17 cellular contexts compared by ENCODE assay signal in genomic region chr6:112663705-112664104, GRCh38.
DNase-seq lines count a peak whose midpoint lies in the region; ATAC-seq, FAIRE-seq and TF ChIP-seq lines count a peak whose summit lies in the region.
"Had no signal": no experiment of that assay in that cellular context is flagged by ENCODE, and none has a peak within 500 bp of the region (broad histone marks: within the 10 kb centered on the region; RNA-seq: fewer than 3 reads in every experiment).

No MANE protein-coding gene starts in this region.

- H3K36me3 ChIP-seq in HepG2 (replicated peaks in 1 of 2; ENCODE audit: control insufficient read depth in 1 of 2, insufficient read depth in 2 of 2, low read length in 2 of 2) = no peaks in the 10 kb centered on the region
- H3K36me3 ChIP-seq in right lobe of liver = no peaks in the 10 kb centered on the region
- no peaks in the 10 kb centered on the region for H3K36me3 ChIP-seq in keratinocyte (ENCODE audit: control insufficient read depth in 2 of 2, extremely low read depth in 1 of 2, insufficient read depth in 2 of 2, low read length in 2 of 2)

- no peaks in the 10 kb centered on the region for H3K9me1 ChIP-seq in keratinocyte (ENCODE audit: control insufficient read depth, extremely low read depth, insufficient read depth, low read length)

- peaks cover 4% of the 10 kb centered on the region for H3K9me3 Mint-ChIP-seq in mesothelial cell of epicardium
- H3K9me3 Mint-ChIP-seq: IgD-negative memory B cell had no signal

- CTCF ChIA-PET in HepG2 (lab: Yijun Ruan, JAX; ENCODE audit: low intra/inter-chr PET ratio, low total read pairs) = no interaction called here

- H2AFZ ChIP-seq in HepG2 (ENCODE audit: low read length) (no peak overlapping the region), keratinocyte (ENCODE audit: control insufficient read depth, low read length) (no peak overlapping the region)

- DNase-seq in HepG2 (ENCODE audit: low spot score) (no peak), right lobe of liver (no peak), SW480 (ENCODE audit: low spot score) (peak; percentile 2), keratinocyte (ENCODE audit: low read depth, low spot score) (no peak), GM13976 (ENCODE audit: low spot score) (no peak), mesothelial cell of epicardium (ENCODE audit: low spot score in 2 of 2, unreplicated experiment in 2 of 2) (no peak)
- DNase-seq: C1 segment of cervical spinal cord; Calu3; CD4-positive, alpha-beta T cell; DMS 273 treated with DMSO at 0.1 percent for 48 hours; EL; HCEC 1CT had no signal

- no peak for ATAC-seq in HepG2
- no peak for ATAC-seq in right lobe of liver
- ATAC-seq in esophagus mucosa = peak; percentile 93
- no peak for ATAC-seq in activated CD4-positive, CD25-positive, alpha-beta regulatory T cell treated with anti-CD3 and anti-CD28 coated beads, Interleukin-2, amount 50 U/mL, for 24 hours

- H3K4me1 ChIP-seq in HepG2 (ENCODE audit: insufficient read depth, low read length) (no peaks in the 10 kb centered on the region), right lobe of liver (no peaks in the 10 kb centered on the region), keratinocyte (ENCODE audit: control insufficient read depth, extremely low read depth, insufficient read depth, low read length) (no peaks in the 10 kb centered on the region)

- dilution Hi-C loops in keratinocyte (cut with MboI; ENCODE audit: extremely low pct_ligation_motif_present, low sequenced_read_pairs) = no loop called here

- no peak for TF ChIP-seq POLR2A in HepG2 (IDR thresholded peaks at IDR 0.05; ENCODE audit: insufficient read depth in 1 of 2, low read depth in 2 of 2, low read length in 2 of 2)
- no peak for TF ChIP-seq POLR2A in right lobe of liver (IDR thresholded peaks at IDR 0.05)

- H3K4me3 ChIP-seq in HepG2 (replicated peaks in 1 of 3; ENCODE audit: insufficient read depth in 1 of 3, low read depth in 2 of 3, low read length in 3 of 3) = no peak overlapping the region
- no peak overlapping the region for H3K4me3 ChIP-seq in right lobe of liver
- no peak overlapping the region for H3K4me3 ChIP-seq in keratinocyte (ENCODE audit: control insufficient read depth in 2 of 3, extremely low read depth in 1 of 3, insufficient read depth in 2 of 3, low read depth in 1 of 3, low read length in 3 of 3)

- H3K27ac Mint-ChIP-seq in mesothelial cell of epicardium = no peak overlapping the region
- H3K27ac Mint-ChIP-seq: B cell; CD4-positive, alpha-beta T cell; IgD-negative memory B cell had no signal

- H4K20me1 ChIP-seq in HepG2 (ENCODE audit: insufficient read depth, low read length) = no peaks in the 10 kb centered on the region
- no peaks in the 10 kb centered on the region for H4K20me1 ChIP-seq in keratinocyte (ENCODE audit: control insufficient read depth, extremely low read depth, insufficient read depth, low read length)

- H3K27me3 Mint-ChIP-seq in mesothelial cell of epicardium (ENCODE audit: low read depth) = no peaks in the 10 kb centered on the region
- H3K27me3 Mint-ChIP-seq: B cell; CD4-positive, alpha-beta T cell; IgD-negative memory B cell had no signal

- intact Hi-C loops in HepG2 (cut with micrococcal nuclease; ENCODE audit: unreplicated experiment) = no loop called here
- intact Hi-C loops in right lobe of liver (cut with DNase I) = no loop called here

- no peaks in the 10 kb centered on the region for H3K9me3 ChIP-seq in HepG2 (ENCODE audit: low read length)
- no peaks in the 10 kb centered on the region for H3K9me3 ChIP-seq in right lobe of liver
- no peaks in the 10 kb centered on the region for H3K9me3 ChIP-seq in keratinocyte (ENCODE audit: control insufficient read depth, low read depth, low read length)

- whole genome bisulfite sequencing in HepG2 (ENCODE audit: low lambda C conversion rate) = 12% methylated on average over 4 of the region's 4 CpGs
- 48% methylated on average over 3 of the region's 4 CpGs for whole genome bisulfite sequencing in right lobe of liver (ENCODE audit: insufficient coverage, low coverage, low lambda C conversion rate, missing lambda C conversion rate)

- H3K4me1 Mint-ChIP-seq in mesothelial cell of epicardium = no peaks in the 10 kb centered on the region
- H3K4me1 Mint-ChIP-seq: B cell, IgD-negative memory B cell had no signal

- H3K4me2 ChIP-seq in HepG2 (ENCODE audit: low read depth, low read length) (no peak overlapping the region), keratinocyte (ENCODE audit: control insufficient read depth, extremely low read depth, insufficient read depth, low read depth, low read length) (no peak overlapping the region)

- POLR2A ChIA-PET in HepG2 (lab: Yijun Ruan, JAX) = no interaction called here

- H3K4me3 Mint-ChIP-seq in mesothelial cell of epicardium = no peak overlapping the region
- H3K4me3 Mint-ChIP-seq: B cell; CD4-positive, alpha-beta T cell; IgD-negative memory B cell had no signal

- H3K27ac ChIP-seq in HepG2 (ENCODE audit: extremely low read length, insufficient read depth, low read length) (no peak overlapping the region), right lobe of liver (no peak overlapping the region), keratinocyte (ENCODE audit: control insufficient read depth, insufficient read depth, low read length) (no peak overlapping the region)

- no TSS peak for BruUV-seq in HepG2 (replicated peaks; lab: Mats Ljungman, UMichigan)

- TF ChIP-seq EP300 in HepG2 (IDR thresholded peaks at IDR 0.05; ENCODE audit: low read depth in 2 of 2, low read length in 2 of 2) (no peak), HepG2 (CRISPR knock-in tag; IDR thresholded peaks at IDR 0.05; ENCODE audit: borderline replicate concordance) (no peak)

- H3K27me3 ChIP-seq in HepG2 (ENCODE audit: control insufficient read depth in 1 of 2, insufficient read depth in 2 of 2, low read length in 2 of 2) (no peaks in the 10 kb centered on the region), right lobe of liver (no peaks in the 10 kb centered on the region), keratinocyte (ENCODE audit: control insufficient read depth, extremely low read depth, insufficient read depth, low read length) (no peaks in the 10 kb centered on the region)

- H3K79me2 ChIP-seq in HepG2 (ENCODE audit: insufficient read depth, low read length) = no peaks in the 10 kb centered on the region
- no peaks in the 10 kb centered on the region for H3K79me2 ChIP-seq in keratinocyte (ENCODE audit: control insufficient read depth, insufficient read depth, low read length)

- in situ Hi-C loops in HepG2 (cut with HindIII; ENCODE audit: extremely low pct_ligation_motif_present, low pct_unique_long_range_greater_than_20kb) = no loop called here
- in situ Hi-C loops in GM13976 (cut with MboI; ENCODE audit: low sequenced_read_pairs, unreplicated experiment) = no loop called here

- FAIRE-seq in HepG2 (lab: Jason Lieb, UNC) (no peak), keratinocyte (lab: Jason Lieb, UNC) (peak; percentile 63)
- FAIRE-seq: GM12891 had no signal

- TF ChIP-seq CTCF in HepG2 (CRISPR knock-in tag; IDR thresholded peaks at IDR 0.05) = no peak
- no peak for TF ChIP-seq CTCF in right lobe of liver (IDR thresholded peaks at IDR 0.05)
- TF ChIP-seq CTCF in keratinocyte (optimal IDR thresholded peaks at IDR 0.05 in 1 of 3, IDR thresholded peaks at IDR 0.05 in 1 of 3, conservative IDR thresholded peaks at IDR 0.05 in 1 of 3; ENCODE audit: extremely low read depth in 1 of 3, insufficient read depth in 2 of 3, low read length in 3 of 3) = no peak
- TF ChIP-seq CTCF in GM13976 (IDR thresholded peaks at IDR 0.05; ENCODE audit: borderline replicate concordance, control extremely low read depth, extremely low read depth, insufficient read depth, missing control alignments) = no peak
- TF ChIP-seq CTCF in mesothelial cell of epicardium (IDR thresholded peaks at IDR 0.05; ENCODE audit: unreplicated experiment) = no peak

- H3K36me3 Mint-ChIP-seq in mesothelial cell of epicardium = no peaks in the 10 kb centered on the region
- H3K36me3 Mint-ChIP-seq: IgD-negative memory B cell had no signal

- no peak for TF ChIP-seq RAD21 in HepG2 (CRISPR knock-in tag; IDR thresholded peaks at IDR 0.05)

- no peak overlapping the region for H3K9ac ChIP-seq in HepG2 (ENCODE audit: insufficient read depth, low read depth, low read length)
- no peak overlapping the region for H3K9ac ChIP-seq in keratinocyte (ENCODE audit: control insufficient read depth, extremely low read depth, insufficient read depth, low read length)

TF ChIP-seq in HepG2, 621 proteins besides CTCF, POLR2A, EP300 and RAD21:
- TF ChIP-seq PAXIP1 (CRISPR knock-in tag; conservative IDR thresholded peaks at IDR 0.05) (no peak), ZNF564 (CRISPR knock-in tag; IDR thresholded peaks at IDR 0.05) (0 out of 2 replicates have a peak, but pooled peaks have one; percentile 27), ZBTB20 (CRISPR knock-in tag; IDR thresholded peaks at IDR 0.05; ENCODE audit: borderline replicate concordance, low read depth) (no peak), PHB2 (IDR thresholded peaks at IDR 0.05; ENCODE audit: partially characterized antibody) (no peak), DRAP1 (CRISPR knock-in tag; IDR thresholded peaks at IDR 0.05) (no peak)
